In the genomic region with DNA sequence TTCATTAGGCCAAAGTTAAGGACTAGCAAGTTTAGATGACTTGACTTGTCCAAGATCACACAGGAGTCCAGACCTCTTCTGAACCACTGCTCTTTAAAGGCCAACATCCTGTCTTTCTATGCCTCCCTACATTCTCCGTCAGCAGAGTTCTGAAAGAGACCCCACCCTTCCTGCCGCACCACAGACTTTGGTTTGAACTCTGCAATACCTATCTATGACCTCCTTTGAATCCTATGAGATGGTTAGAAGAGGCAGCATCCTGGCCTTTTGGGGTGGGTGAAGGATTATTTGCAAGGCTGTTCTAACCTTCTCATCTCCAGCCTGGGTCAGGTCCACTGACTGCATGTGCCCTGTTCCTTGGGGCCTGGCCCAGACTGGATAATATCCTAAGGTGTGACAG, we compare ENCODE assay signal across 19 cellular contexts. TPM values are rescaled to one million over a fixed set of nuclear protein-coding genes. Genes with fewer than 3 reads are reported as not detected.
DNase-seq lines count a peak whose midpoint lies in the region; ATAC-seq lines count a peak whose summit lies in the region.
"Had no signal": no experiment of that assay in that cellular context is flagged by ENCODE, and none has a peak within 500 bp of the region (broad histone marks: within the 10 kb centered on the region; RNA-seq: fewer than 3 reads in every experiment).

No MANE protein-coding gene starts in this region.

- H3K36me3 ChIP-seq in CD8-positive, alpha-beta memory T cell (ENCODE audit: insufficient read depth, low read length): peaks cover 14% of the 10 kb centered on the region
- H3K36me3 ChIP-seq: BE2C had no signal

- ATAC-seq in T-helper 17 cell (peak; percentile 70), GM21825 (IDR thresholded peaks at IDR 0.05; ENCODE audit: unreplicated experiment) (no peak)
- ATAC-seq: GM23338, left cardiac atrium, mucosa of descending colon had no signal

- H3K27me3 Mint-ChIP-seq in CD8-positive, alpha-beta memory T cell: peaks cover 0 to 3% of the 10 kb centered on the region in 2 donors
- H3K27me3 Mint-ChIP-seq in T-helper 17 cell (no peaks in the 10 kb centered on the region), immature natural killer cell (ENCODE audit: low read depth in 3 of 3) (peaks cover 14 to 43% (median 26%) of the 10 kb centered on the region in 3 donors)
- no peaks in the 10 kb centered on the region for H3K27me3 Mint-ChIP-seq in activated T-helper 2 cell treated with anti-CD3 and anti-CD28 coated beads, Interferon-gamma antibody, Interleukin-2, Interleukin-4, amounts not matched to agents 10 μg/mL and 5 μg/mL and 100 μg/mL, durations not matched to agents 14 hours and 24 hours and 36 hours (ENCODE audit: low read depth)

- H3K36me3 Mint-ChIP-seq in CD8-positive, alpha-beta memory T cell: peaks cover 20 to 61% (median 24%) of the 10 kb centered on the region in 3 donors
- H3K36me3 Mint-ChIP-seq in T-helper 17 cell (ENCODE audit: low read depth) (peaks cover 23% of the 10 kb centered on the region), immature natural killer cell (peaks cover 19 to 42% (median 32%) of the 10 kb centered on the region in 3 donors)
- H3K36me3 Mint-ChIP-seq in activated T-helper 2 cell treated with anti-CD3 and anti-CD28 coated beads, Interferon-gamma antibody, Interleukin-2, Interleukin-4, amounts not matched to agents 10 μg/mL and 5 μg/mL and 100 μg/mL, durations not matched to agents 14 hours and 24 hours and 36 hours (ENCODE audit: low read depth): peaks cover 59% of the 10 kb centered on the region

- H3K4me1 Mint-ChIP-seq in CD8-positive, alpha-beta memory T cell: peaks cover 66 to 78% (median 76%) of the 10 kb centered on the region in 3 donors
- H3K4me1 Mint-ChIP-seq in T-helper 17 cell (peaks cover 71% of the 10 kb centered on the region), immature natural killer cell (peaks cover 67% of the 10 kb centered on the region in 2 donors)
- peaks cover 62% of the 10 kb centered on the region for H3K4me1 Mint-ChIP-seq in activated T-helper 2 cell treated with anti-CD3 and anti-CD28 coated beads, Interferon-gamma antibody, Interleukin-2, Interleukin-4, amounts not matched to agents 10 μg/mL and 5 μg/mL and 100 μg/mL, durations not matched to agents 14 hours and 24 hours and 36 hours (ENCODE audit: low read depth)

- peak overlapping the region; percentile 91 to 99 (median 98) for H3K27ac Mint-ChIP-seq in CD8-positive, alpha-beta memory T cell
- H3K27ac Mint-ChIP-seq in T-helper 17 cell: peak overlapping the region; percentile 96
- H3K27ac Mint-ChIP-seq in activated T-helper 2 cell treated with anti-CD3 and anti-CD28 coated beads, Interferon-gamma antibody, Interleukin-2, Interleukin-4, amounts not matched to agents 10 μg/mL and 5 μg/mL and 100 μg/mL, durations not matched to agents 14 hours and 24 hours and 36 hours: peak overlapping the region; percentile 80
- peak overlapping the region; percentile 90 to 94 (median 91) for H3K27ac Mint-ChIP-seq in immature natural killer cell
- H3K27ac Mint-ChIP-seq: GM23338 had no signal

- H3K4me1 ChIP-seq in CD8-positive, alpha-beta memory T cell (ENCODE audit: insufficient read depth, low read length): peaks cover 50% of the 10 kb centered on the region
- H3K4me1 ChIP-seq: BE2C had no signal

- H3K9me3 ChIP-seq in CD8-positive, alpha-beta memory T cell (ENCODE audit: low read length): no peaks in the 10 kb centered on the region
- no peaks in the 10 kb centered on the region for H3K9me3 ChIP-seq in T-helper 17 cell (ENCODE audit: control insufficient read depth, low read length, poor library complexity, severe bottlenecking)
- H3K9me3 ChIP-seq: adrenal gland, BE2C, mucosa of descending colon, Peyer's patch, sigmoid colon, SK-N-SH, tibial artery had no signal

- peak in 4 of 5 donors; percentile 16 to 81 (median 70) for DNase-seq in CD8-positive, alpha-beta memory T cell
- DNase-seq in T-helper 17 cell (peak in 2 of 3 donors; percentile 34 to 35), immature natural killer cell (peak; percentile 19 to 52 (median 41)), SW480 (ENCODE audit: low spot score) (no peak), germinal center (ENCODE audit: low spot score) (no peak)
- DNase-seq in activated T-helper 2 cell treated with anti-CD3 and anti-CD28 coated beads, Interferon-gamma antibody, Interleukin-2, Interleukin-4, amounts not matched to agents 10 μg/mL and 5 μg/mL and 100 μg/mL, durations not matched to agents 14 hours and 24 hours and 36 hours (ENCODE audit: low spot score): peak; percentile 67
- DNase-seq: adrenal gland, BE2C, KBM-7, left cardiac atrium, mucosa of descending colon, NCI-H2171 treated with DMSO at 0.1 percent for 48 hours, NCI-H82, sigmoid colon, SK-N-SH, tibial artery had no signal

- POLR2A ChIA-PET in CD8-positive, alpha-beta memory T cell (lab: Charles Lee): no interaction called here

- peak overlapping the region; percentile 35 for H3K4me3 ChIP-seq in CD8-positive, alpha-beta memory T cell (ENCODE audit: low read length)
- H3K4me3 ChIP-seq: adrenal gland, GM23338, mucosa of descending colon, Peyer's patch, sigmoid colon, tibial artery had no signal

- CTCF ChIA-PET in CD8-positive, alpha-beta memory T cell (lab: Charles Lee): interaction anchor here (1.2 to 3.3 kb wide), 3 partner anchors 17 to 283 kb away, joined by 3 to 22 read pairs (median 5); a partner anchor contains a TSS

- H3K27me3 ChIP-seq in CD8-positive, alpha-beta memory T cell (ENCODE audit: insufficient read depth, low read length, poor library complexity, severe bottlenecking): no peaks in the 10 kb centered on the region
- H3K27me3 ChIP-seq: adrenal gland, BE2C, Peyer's patch, sigmoid colon, tibial artery had no signal

- intact Hi-C loops in activated T-helper 2 cell treated with anti-CD3 and anti-CD28 coated beads, Interferon-gamma antibody, Interleukin-2, Interleukin-4, amounts not matched to agents 10 μg/mL and 5 μg/mL and 100 μg/mL, durations not matched to agents 14 hours and 24 hours and 36 hours (cut with micrococcal nuclease): loop anchor here (10.0 kb wide), 1 partner anchor 1595 kb away; a partner anchor contains a TSS

- H3K9me3 Mint-ChIP-seq in CD8-positive, alpha-beta memory T cell: no peaks in the 10 kb centered on the region
- no peaks in the 10 kb centered on the region for H3K9me3 Mint-ChIP-seq in activated T-helper 2 cell treated with anti-CD3 and anti-CD28 coated beads, Interferon-gamma antibody, Interleukin-2, Interleukin-4, amounts not matched to agents 10 μg/mL and 5 μg/mL and 100 μg/mL, durations not matched to agents 14 hours and 24 hours and 36 hours
- peaks cover 0 to 2% (median 0%) of the 10 kb centered on the region in 6 donors for H3K9me3 Mint-ChIP-seq in immature natural killer cell
- H3K9me3 Mint-ChIP-seq: GM23338 had no signal

- peak overlapping the region; percentile 57 for H3K27ac ChIP-seq in CD8-positive, alpha-beta memory T cell (ENCODE audit: low read depth, low read length)
- H3K27ac ChIP-seq: adrenal gland, Peyer's patch, sigmoid colon, tibial artery had no signal

- H3K4me3 Mint-ChIP-seq in CD8-positive, alpha-beta memory T cell: peak overlapping the region; percentile 44 to 91 (median 83)
- H3K4me3 Mint-ChIP-seq in T-helper 17 cell: peak overlapping the region; percentile 88
- H3K4me3 Mint-ChIP-seq in activated T-helper 2 cell treated with anti-CD3 and anti-CD28 coated beads, Interferon-gamma antibody, Interleukin-2, Interleukin-4, amounts not matched to agents 10 μg/mL and 5 μg/mL and 100 μg/mL, durations not matched to agents 14 hours and 24 hours and 36 hours (ENCODE audit: low read depth): peak overlapping the region; percentile 49
- peak overlapping the region; percentile 31 to 70 (median 67) for H3K4me3 Mint-ChIP-seq in immature natural killer cell
- H3K4me3 Mint-ChIP-seq: GM23338 had no signal

RNA-seq across cellular contexts. Expression of a gene that starts 4.3 kb away (rescaled TPM):
- total RNA-seq in CD8-positive, alpha-beta memory T cell: 100 to 1,000 TPM; 198 to 211 TPM
- polyA plus RNA-seq in CD8-positive, alpha-beta memory T cell: 34.1 TPM
- 10 to 100 TPM; 54.9 to 66.5 TPM for total RNA-seq in T-helper 17 cell
- total RNA-seq in activated T-helper 2 cell treated with anti-CD3 and anti-CD28 coated beads, Interferon-gamma antibody, Interleukin-2, Interleukin-4, amounts not matched to agents 10 μg/mL and 5 μg/mL and 100 μg/mL, durations not matched to agents 14 hours and 24 hours and 36 hours: 142 and 146 TPM in 2 replicates
- 10 to 100 TPM; 18.8 to 26.2 (median 25.9) TPM for polyA plus RNA-seq in immature natural killer cell

Comparison
In these comparisons a context has a peak if more than half of its experiments do, and no peak if none do; other contexts are left out.
1. DNase-seq: peak in CD8-positive, alpha-beta memory T cell (4 of 5), T-helper 17 cell (2 of 3), activated T-helper 2 cell treated with anti-CD3 and anti-CD28 coated beads, Interferon-gamma antibody, Interleukin-2, Interleukin-4, amounts not matched to agents 10 μg/mL and 5 μg/mL and 100 μg/mL, durations not matched to agents 14 hours and 24 hours and 36 hours (single experiment) and immature natural killer cell (3 of 3); none in SW480 (single experiment) and germinal center (single experiment).
2. Peak in every context shown above with its lines, with median percentiles within 50 percentile points of each other: H3K27ac Mint-ChIP-seq and H3K4me3 Mint-ChIP-seq.